21 cellular contexts compared by ENCODE assay signal in genomic region chr4:38976308-38976707, GRCh38. TPM values are rescaled to one million over a fixed set of nuclear protein-coding genes. Genes with fewer than 3 reads are reported as not detected.
"Had no signal": no experiment of that assay in that cellular context is flagged by ENCODE, and none has a peak within 500 bp of the region (broad histone marks: within the 10 kb centered on the region; RNA-seq: fewer than 3 reads in every experiment).

No MANE protein-coding gene starts in this region.

- H3K4me1 ChIP-seq: esophagus muscularis mucosa, gastroesophageal sphincter, left ventricle myocardium inferior, neural progenitor cell, pancreas, tibial artery had no signal

- FAIRE-seq: colon, keratinocyte, pancreas had no signal

- H3K9ac ChIP-seq: neural progenitor cell had no signal

- H3K27ac ChIP-seq: epithelial cell of prostate, esophagus muscularis mucosa, gastroesophageal sphincter, left ventricle myocardium inferior, neural progenitor cell, pancreas, tibial artery had no signal

- H3K9me3 ChIP-seq: esophagus muscularis mucosa, gastroesophageal sphincter, left ventricle myocardium inferior, pancreas, tibial artery had no signal

- ATAC-seq: effector memory CD8-positive, alpha-beta T cell; gastroesophageal sphincter; natural killer cell treated with Interleukin-12 subunit alpha and Interleukin-12 subunit beta and Interleukin-15 and Interleukin-18, amount 100 ng/mL, for 72 hours; pancreas; right cardiac atrium; stimulated activated memory B cell treated with anti-CD40 and anti-IgM and Interleukin-4, amounts not matched to agents 10 μg/mL and 1 μg/mL and 100 μg/mL, for 72 hours had no signal

- H2AFZ ChIP-seq: neural progenitor cell had no signal

- H3K27me3 ChIP-seq: esophagus muscularis mucosa, gastroesophageal sphincter, neural progenitor cell, tibial artery had no signal

- DNase-seq: effector memory CD8-positive, alpha-beta T cell; foreskin fibroblast; immature natural killer cell; left ventricle myocardium inferior; mesenchymal stem cell; midbrain; occipital lobe; pancreas; right cardiac atrium; stimulated activated CD4-positive, alpha-beta T cell treated with anti-CD3 and anti-CD28 coated beads, Interleukin-4, amount 100 ng/mL, for 24 hours; tibial artery had no signal

- H3K4me3 ChIP-seq: esophagus muscularis mucosa, gastroesophageal sphincter, left ventricle myocardium inferior, lung, neural progenitor cell, pancreas, tibial artery had no signal

- H3K36me3 ChIP-seq: esophagus muscularis mucosa, gastroesophageal sphincter, left ventricle myocardium inferior, neural progenitor cell, pancreas, tibial artery had no signal

- H3K4me2 ChIP-seq: neural progenitor cell had no signal

RNA-seq across cellular contexts. Expression of gene TMEM156, which starts 55.9 kb away (rescaled TPM):
- total RNA-seq: gastroesophageal sphincter, left ventricle myocardium inferior, progenitor cell of endocrine pancreas had no signal
